ENCODE assay signal across 20 cellular contexts in the genomic region with DNA sequence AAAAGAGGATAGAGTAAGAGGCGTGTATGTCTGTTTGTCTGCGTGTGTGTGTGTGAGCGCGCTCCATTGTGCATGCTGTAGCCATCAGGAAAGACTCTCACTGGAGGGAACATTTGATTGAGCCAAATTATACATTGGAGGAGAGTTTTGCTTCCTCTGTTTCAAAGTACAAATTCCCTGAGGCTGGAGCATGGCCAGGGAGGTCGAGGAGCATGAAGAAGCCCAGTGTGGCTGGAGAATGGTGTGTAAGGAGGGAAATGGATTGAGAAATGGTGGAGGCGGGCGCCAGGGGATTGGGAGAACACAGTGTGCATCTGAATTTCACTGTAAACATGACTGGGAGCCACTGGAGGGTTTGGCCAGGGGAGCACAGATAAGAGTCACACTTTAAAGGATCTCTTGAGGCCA. TPM values are rescaled to one million over a fixed set of nuclear protein-coding genes. Genes with fewer than 3 reads are reported as not detected.
DNase-seq lines count a peak whose midpoint lies in the region; ATAC-seq and TF ChIP-seq lines count a peak whose summit lies in the region.
"Had no signal": no experiment of that assay in that cellular context is flagged by ENCODE, and none has a peak within 500 bp of the region (broad histone marks: within the 10 kb centered on the region; RNA-seq: fewer than 3 reads in every experiment).

No MANE protein-coding gene starts in this region.

- in situ Hi-C loops in transverse colon (cut with MboI; ENCODE audit: low pct_ligation_motif_present in 1 of 4, low pct_unique_long_range_greater_than_20kb in 1 of 4, low sequenced_read_pairs in 3 of 4) = no loop called here

- H3K9me3 Mint-ChIP-seq in activated T-helper 17 cell treated with anti-CD3 and anti-CD28 coated beads, Interleukin-2, amount 50 U/mL, for 72 hours = no peaks in the 10 kb centered on the region
- H3K9me3 Mint-ChIP-seq: activated naive CD8-positive, alpha-beta T cell treated with anti-CD3 and anti-CD28 coated beads, Interleukin-2, amount 50 U/mL, for 24 hours; immature natural killer cell had no signal

- H3K36me3 ChIP-seq in heart right ventricle (no peaks in the 10 kb centered on the region), lung (ENCODE audit: control insufficient read depth in 2 of 2, insufficient read depth in 2 of 2, low read length in 2 of 2) (no peaks in the 10 kb centered on the region), transverse colon (no peaks in the 10 kb centered on the region)
- H3K36me3 ChIP-seq: breast epithelium had no signal

- no peaks in the 10 kb centered on the region for H3K4me1 Mint-ChIP-seq in activated T-helper 17 cell treated with anti-CD3 and anti-CD28 coated beads, Interleukin-2, amount 50 U/mL, for 72 hours
- H3K4me1 Mint-ChIP-seq: activated naive CD8-positive, alpha-beta T cell treated with anti-CD3 and anti-CD28 coated beads, Interleukin-2, amount 50 U/mL, for 24 hours; immature natural killer cell had no signal

- no peak for TF ChIP-seq EP300 in transverse colon (IDR thresholded peaks at IDR 0.05; ENCODE audit: low read depth)

- intact Hi-C loops in heart right ventricle (cut with DNase I) (no loop called here), transverse colon (cut with DNase I; ENCODE audit: low total_unique reads) (no loop called here)

- 58 to 59% methylated on average over 7 of the region's 7 CpGs for WGBS in heart right ventricle, 2 donors
- WGBS in lung, 2 donors = 39 to 57% methylated on average over 7 of the region's 7 CpGs
- WGBS in transverse colon (ENCODE audit: low coverage in 1 of 2), 2 donors = 45 to 50% methylated on average over 5 to 7 of the region's 7 CpGs

- no peak overlapping the region for H3K4me3 Mint-ChIP-seq in activated T-helper 17 cell treated with anti-CD3 and anti-CD28 coated beads, Interleukin-2, amount 50 U/mL, for 72 hours
- H3K4me3 Mint-ChIP-seq: activated naive CD8-positive, alpha-beta T cell treated with anti-CD3 and anti-CD28 coated beads, Interleukin-2, amount 50 U/mL, for 24 hours; immature natural killer cell had no signal

- H3K27ac Mint-ChIP-seq in activated T-helper 17 cell treated with anti-CD3 and anti-CD28 coated beads, Interleukin-2, amount 50 U/mL, for 72 hours = no peak overlapping the region
- H3K27ac Mint-ChIP-seq: activated naive CD8-positive, alpha-beta T cell treated with anti-CD3 and anti-CD28 coated beads, Interleukin-2, amount 50 U/mL, for 24 hours; immature natural killer cell had no signal

- peak; percentile 35 to 74 (median 50) for ATAC-seq in heart right ventricle
- peak; percentile 58 for ATAC-seq in lung (ENCODE audit: insufficient read depth, low FRiP score)
- no peak for ATAC-seq in activated T-helper 17 cell treated with anti-CD3 and anti-CD28 coated beads, Interleukin-2, amount 50 U/mL, for 72 hours (replicated peaks)
- ATAC-seq in GM18498 (IDR thresholded peaks at IDR 0.05; ENCODE audit: unreplicated experiment) = no peak
- ATAC-seq in GM21528 (IDR thresholded peaks at IDR 0.05; ENCODE audit: low FRiP score, unreplicated experiment) = no peak
- ATAC-seq: activated naive CD8-positive, alpha-beta T cell treated with anti-CD3 and anti-CD28 coated beads, Interleukin-2, amount 50 U/mL, for 24 hours had no signal

- no peaks in the 10 kb centered on the region for H3K36me3 Mint-ChIP-seq in activated T-helper 17 cell treated with anti-CD3 and anti-CD28 coated beads, Interleukin-2, amount 50 U/mL, for 72 hours (ENCODE audit: low read depth)
- H3K36me3 Mint-ChIP-seq: immature natural killer cell had no signal

- H3K27me3 ChIP-seq in heart right ventricle = no peaks in the 10 kb centered on the region
- H3K27me3 ChIP-seq in lung (ENCODE audit: control insufficient read depth, insufficient read depth) = no peaks in the 10 kb centered on the region
- no peaks in the 10 kb centered on the region for H3K27me3 ChIP-seq in transverse colon
- H3K27me3 ChIP-seq: breast epithelium, dorsolateral prefrontal cortex had no signal

- H3K27ac ChIP-seq in heart right ventricle (peak overlapping the region in 1 of 10 donors; percentile 49), lung (ENCODE audit: low read depth in 1 of 2, low read length in 1 of 2) (peak overlapping the region in 1 of 2 donors; percentile 37), transverse colon (peak overlapping the region; percentile 2 to 30 (median 12))
- H3K27ac ChIP-seq: dorsolateral prefrontal cortex, psoas muscle, RWPE1 had no signal

- H3K27me3 Mint-ChIP-seq in activated T-helper 17 cell treated with anti-CD3 and anti-CD28 coated beads, Interleukin-2, amount 50 U/mL, for 72 hours = no peaks in the 10 kb centered on the region
- H3K27me3 Mint-ChIP-seq: activated naive CD8-positive, alpha-beta T cell treated with anti-CD3 and anti-CD28 coated beads, Interleukin-2, amount 50 U/mL, for 24 hours had no signal

- peak; percentile 71 for DNase-seq in choroid plexus epithelial cell (ENCODE audit: low read depth)
- DNase-seq in heart right ventricle = no peak
- DNase-seq in lung (ENCODE audit: low spot score) = peak; percentile 89
- DNase-seq in transverse colon = peak; percentile 55
- DNase-seq: activated CD4-positive, alpha-beta T cell treated with anti-CD3 and anti-CD28 coated beads for 48 hours; activated effector memory CD4-positive, alpha-beta T cell treated with Interleukin-2 at 50 U/mL for 16 hours; activated naive CD8-positive, alpha-beta T cell treated with anti-CD3 and anti-CD28 coated beads, Interleukin-2, amount 50 U/mL, for 24 hours; DMS79 treated with DMSO at 0.1 percent for 48 hours; dorsolateral prefrontal cortex; immature natural killer cell; Karpas-422; NCI-H1092 treated with DMSO at 0.1 percent for 48 hours; NCI-H2081; NCI-H510A treated with DMSO at 0.1 percent for 48 hours; psoas muscle had no signal

- no peak overlapping the region for H3K4me3 ChIP-seq in choroid plexus epithelial cell (ENCODE audit: low read depth, low read length)
- no peak overlapping the region for H3K4me3 ChIP-seq in heart right ventricle
- H3K4me3 ChIP-seq in lung = no peak overlapping the region
- H3K4me3 ChIP-seq in transverse colon = no peak overlapping the region
- H3K4me3 ChIP-seq: breast epithelium, dorsolateral prefrontal cortex, psoas muscle had no signal

- H3K4me1 ChIP-seq in heart right ventricle = peaks cover 0 to 34% (median 16%) of the 10 kb centered on the region in 9 donors
- peaks cover 2 to 3% of the 10 kb centered on the region in 2 donors for H3K4me1 ChIP-seq in lung (ENCODE audit: control insufficient read depth in 2 of 2, insufficient read depth in 2 of 2, low read length in 2 of 2)
- H3K4me1 ChIP-seq in transverse colon = peaks cover 0 to 25% (median 8%) of the 10 kb centered on the region in 4 donors
- H3K4me1 ChIP-seq: breast epithelium had no signal

- TF ChIP-seq POLR2A in transverse colon (IDR thresholded peaks at IDR 0.05) = no peak

- H3K9me3 ChIP-seq in heart right ventricle = no peaks in the 10 kb centered on the region
- no peaks in the 10 kb centered on the region for H3K9me3 ChIP-seq in lung (ENCODE audit: control insufficient read depth in 2 of 2, insufficient read depth in 1 of 2, low read length in 1 of 2)
- no peaks in the 10 kb centered on the region for H3K9me3 ChIP-seq in transverse colon
- H3K9me3 ChIP-seq: breast epithelium, psoas muscle had no signal

- TF ChIP-seq CTCF in choroid plexus epithelial cell (conservative IDR thresholded peaks at IDR 0.05; ENCODE audit: low read depth, low read length) (no peak), heart right ventricle (IDR thresholded peaks at IDR 0.05) (no peak), lung (IDR thresholded peaks at IDR 0.05; ENCODE audit: control extremely low read depth, extremely low read depth) (no peak), transverse colon (IDR thresholded peaks at IDR 0.05) (no peak)

RNA-seq across cellular contexts. Expression of a gene that starts 22.1 kb away (rescaled TPM):
- 10 to 100 TPM; 28.9 to 50.0 (median 35.6) TPM for total RNA-seq in heart right ventricle
- polyA plus RNA-seq in heart right ventricle = 100 to 1,000 TPM in 1 of 2 donors, 10 to 100 TPM in 1; 44.2 to 104 TPM
- total RNA-seq in lung = 100 to 1,000 TPM; 111 to 202 TPM
- 100 to 1,000 TPM; 149 to 187 TPM for polyA plus RNA-seq in lung
- total RNA-seq in transverse colon = 100 to 1,000 TPM in 1 of 4 donors, 10 to 100 TPM in 3; 18.5 to 108 (median 62.7) TPM
- total RNA-seq in activated T-helper 17 cell treated with anti-CD3 and anti-CD28 coated beads, Interleukin-2, amount 50 U/mL, for 72 hours = under 1 TPM in 1 of 2 donors, not detected in 1; 0.48 TPM

RNA-seq across cellular contexts. Expression of a gene that starts 27.0 kb away (rescaled TPM):
- total RNA-seq in heart right ventricle (1 to 10 TPM in 1 of 10 donors, under 1 TPM in 8, not detected in 1; 0.23 to 1.9 (median 0.46) TPM), lung (1 to 10 TPM; 1.1 to 1.9 TPM), transverse colon (1 to 10 TPM; 3.4 to 7.9 (median 7.2) TPM)
- polyA plus RNA-seq in heart right ventricle (1 to 10 TPM in 1 of 2 donors, under 1 TPM in 1; 0.95 to 1.8 TPM), lung (1 to 10 TPM; 1.5 to 1.8 TPM)
- 10 to 100 TPM in 1 of 2 donors, 1 to 10 TPM in 1; 4.1 to 10.8 TPM for total RNA-seq in activated T-helper 17 cell treated with anti-CD3 and anti-CD28 coated beads, Interleukin-2, amount 50 U/mL, for 72 hours

RNA-seq across cellular contexts. Expression of a gene that starts 30.0 kb away (rescaled TPM):
- total RNA-seq in heart right ventricle (10 to 100 TPM in 2 of 10 donors, 1 to 10 TPM in 8; 5.5 to 16.8 (median 7.9) TPM), lung (10 to 100 TPM; 26.3 to 60.3 TPM), transverse colon (100 to 1,000 TPM in 1 of 4 donors, 10 to 100 TPM in 2, 1 to 10 TPM in 1; 5.2 to 199 (median 44.4) TPM)
- polyA plus RNA-seq in heart right ventricle (10 to 100 TPM; 23.2 to 33.7 TPM), lung (100 to 1,000 TPM in 1 of 2 donors, 10 to 100 TPM in 1; 76.6 to 114 TPM)
- 10 to 100 TPM; 42.8 to 47.3 TPM for total RNA-seq in activated T-helper 17 cell treated with anti-CD3 and anti-CD28 coated beads, Interleukin-2, amount 50 U/mL, for 72 hours

RNA-seq across cellular contexts. Expression of a gene that starts 34.7 kb away (rescaled TPM):
- total RNA-seq in heart right ventricle (10 to 100 TPM; 48.2 to 70.9 (median 53.4) TPM), lung (10 to 100 TPM; 33.7 to 99.6 TPM), transverse colon (100 to 1,000 TPM in 1 of 4 donors, 10 to 100 TPM in 2, 1 to 10 TPM in 1; 7.2 to 130 (median 62.6) TPM)
- polyA plus RNA-seq in heart right ventricle (100 to 1,000 TPM; 144 to 304 TPM), lung (100 to 1,000 TPM; 166 to 491 TPM)
- 10 to 100 TPM; 29.4 to 40.6 TPM for total RNA-seq in activated T-helper 17 cell treated with anti-CD3 and anti-CD28 coated beads, Interleukin-2, amount 50 U/mL, for 72 hours

RNA-seq across cellular contexts. Expression of a gene that starts 42.1 kb away (rescaled TPM):
- total RNA-seq in heart right ventricle = 1 to 10 TPM in 8 of 10 donors, under 1 TPM in 2; 0.49 to 2.8 (median 1.8) TPM
- polyA plus RNA-seq in heart right ventricle = 1 to 10 TPM; 4.2 to 5.4 TPM
- total RNA-seq in lung = 10 to 100 TPM in 1 of 2 donors, 1 to 10 TPM in 1; 8.3 to 13.4 TPM
- 10 to 100 TPM in 1 of 2 donors, 1 to 10 TPM in 1; 9.2 to 11.2 TPM for polyA plus RNA-seq in lung
- 10 to 100 TPM; 18.3 to 57.2 (median 37.2) TPM for total RNA-seq in transverse colon
- total RNA-seq in activated T-helper 17 cell treated with anti-CD3 and anti-CD28 coated beads, Interleukin-2, amount 50 U/mL, for 72 hours = 1 to 10 TPM; 4.6 to 7.0 TPM

Comparison
In these comparisons a context has a peak if more than half of its experiments do, and no peak if none do; other contexts are left out.
1. DNase-seq: peak in choroid plexus epithelial cell (single experiment), lung (single experiment) and transverse colon (single experiment); none in heart right ventricle (0 of 2).
2. ATAC-seq: peak in heart right ventricle (8 of 8) and lung (single experiment); none in activated T-helper 17 cell treated with anti-CD3 and anti-CD28 coated beads, Interleukin-2, amount 50 U/mL, for 72 hours (single experiment), GM18498 (single experiment) and GM21528 (single experiment).
3. RNA of a gene that starts 22.1 kb away (total RNA-seq): 111 to 202 TPM in lung, 18.5 to 108 TPM in transverse colon and 28.9 to 50.0 TPM in heart right ventricle; 0.48 TPM in activated T-helper 17 cell treated with anti-CD3 and anti-CD28 coated beads, Interleukin-2, amount 50 U/mL, for 72 hours; every median in the first group is over 10 times any median in the second.